ENCODE assay signal across 1 cellular context in the genomic region with DNA sequence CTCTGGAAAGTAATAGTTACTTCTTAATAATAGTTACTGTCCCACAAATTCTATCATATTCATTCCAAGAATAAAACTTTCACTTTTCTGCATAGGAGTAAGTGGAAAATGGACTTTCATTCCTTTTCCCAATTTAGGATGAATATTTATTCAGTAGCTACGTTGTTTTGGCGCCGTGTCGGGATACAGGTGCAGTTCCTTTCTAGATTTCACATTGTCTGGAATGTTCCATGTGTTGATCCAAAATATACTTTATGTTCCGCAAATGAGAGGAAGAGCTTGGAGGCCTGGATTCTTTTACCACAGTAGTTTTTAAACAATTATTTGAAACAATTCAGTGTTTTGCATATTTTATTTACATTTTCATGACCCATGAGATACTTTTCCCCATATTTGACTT.
TF ChIP-seq lines count a peak whose summit lies in the region.

No MANE protein-coding gene starts in this region.

TF ChIP-seq in HEK293, 187 proteins besides CTCF, POLR2A, EP300 and RAD21:
- TF ChIP-seq, protein P1, sequence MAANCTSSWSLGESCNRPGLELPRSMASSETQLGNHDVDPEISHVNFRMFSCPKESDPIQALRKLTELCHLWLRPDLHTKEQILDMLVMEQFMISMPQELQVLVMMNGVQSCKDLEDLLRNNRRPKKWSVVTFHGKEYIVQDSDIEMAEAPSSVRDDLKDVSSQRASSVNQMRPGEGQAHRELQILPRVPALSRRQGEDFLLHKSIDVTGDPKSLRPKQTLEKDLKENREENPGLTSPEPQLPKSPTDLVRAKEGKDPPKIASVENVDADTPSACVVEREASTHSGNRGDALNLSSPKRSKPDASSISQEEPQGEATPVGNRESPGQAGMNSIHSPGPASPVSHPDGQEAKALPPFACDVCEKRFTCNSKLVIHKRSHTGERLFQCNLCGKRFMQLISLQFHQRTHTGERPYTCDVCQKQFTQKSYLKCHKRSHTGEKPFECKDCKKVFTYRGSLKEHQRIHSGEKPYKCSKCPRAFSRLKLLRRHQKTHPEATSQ (tag by site-specific recombination; IDR thresholded peaks at IDR 0.05): no peak
- TF ChIP-seq PRDM1 (tag by site-specific recombination; IDR thresholded peaks at IDR 0.05): peak; percentile 39; the same call in 1 of the 2 replicates
